20 cellular contexts compared by ENCODE assay signal in genomic region chr3:100630664-100631063, GRCh38. TPM values are rescaled to one million over a fixed set of nuclear protein-coding genes. Genes with fewer than 3 reads are reported as not detected.
A peak's percentile ranks its signal among the peaks of the same experiment; 100 is the strongest.
DNase-seq lines count a peak whose midpoint lies in the region; ATAC-seq, FAIRE-seq and TF ChIP-seq lines count a peak whose summit lies in the region.
"Had no signal": no experiment of that assay in that cellular context is flagged by ENCODE, and none has a peak within 500 bp of the region (broad histone marks: within the 10 kb centered on the region; RNA-seq: fewer than 3 reads in every experiment).

No MANE protein-coding gene starts in this region.

- peaks cover 12% of the 10 kb centered on the region for H3K4me1 ChIP-seq in HepG2 (ENCODE audit: insufficient read depth, low read length)
- H3K4me1 ChIP-seq in right lobe of liver = peaks cover 0 to 4% (median 0%) of the 10 kb centered on the region in 4 donors
- H3K4me1 ChIP-seq in NT2/D1 (ENCODE audit: insufficient read depth, insufficient read length) = no peaks in the 10 kb centered on the region
- H3K4me1 ChIP-seq in mesendoderm (ENCODE audit: control insufficient read depth, low read depth, low read length) = no peaks in the 10 kb centered on the region

- no peak overlapping the region for H3K4ac ChIP-seq in mesendoderm (ENCODE audit: low read depth, low read length)

- no peaks in the 10 kb centered on the region for H3K36me3 ChIP-seq in HepG2 (replicated peaks in 1 of 2; ENCODE audit: control insufficient read depth in 1 of 2, insufficient read depth in 2 of 2, low read length in 2 of 2)
- H3K36me3 ChIP-seq in right lobe of liver = no peaks in the 10 kb centered on the region
- no peaks in the 10 kb centered on the region for H3K36me3 ChIP-seq in NT2/D1 (ENCODE audit: insufficient read depth, insufficient read length, low read length)
- no peaks in the 10 kb centered on the region for H3K36me3 ChIP-seq in mesendoderm (ENCODE audit: control insufficient read depth, insufficient read depth, low read length)
- H3K36me3 ChIP-seq: BLaER1 treated with 17β-estradiol and CSF1 and Interleukin-3, amounts not matched to agents 10 nM and 100 nM had no signal

- H3K9ac ChIP-seq in HepG2 (ENCODE audit: insufficient read depth, low read depth, low read length) = no peak overlapping the region
- H3K9ac ChIP-seq in NT2/D1 (ENCODE audit: insufficient read length, low read depth) = no peak overlapping the region
- H3K9ac ChIP-seq in mesendoderm (ENCODE audit: low read length) = no peak overlapping the region
- H3K9ac ChIP-seq: BLaER1 treated with 17β-estradiol and CSF1 and Interleukin-3, amounts not matched to agents 10 nM and 100 nM had no signal

- H2AFZ ChIP-seq in HepG2 (ENCODE audit: low read length) = no peak overlapping the region

- no peak for TF ChIP-seq EP300 in HepG2 (IDR thresholded peaks at IDR 0.05; ENCODE audit: low read depth in 2 of 2, low read length in 2 of 2)
- no peak for TF ChIP-seq EP300 in HepG2 (CRISPR knock-in tag; IDR thresholded peaks at IDR 0.05; ENCODE audit: borderline replicate concordance)

- POLR2A ChIA-PET in HepG2 (lab: Yijun Ruan, JAX) = no interaction called here

- peak overlapping the region; percentile 12 for H2BK120ac ChIP-seq in mesendoderm (ENCODE audit: low read depth, low read length)

- H3K56ac ChIP-seq in mesendoderm (ENCODE audit: low read length) = no peak overlapping the region

- H3K18ac ChIP-seq in mesendoderm (ENCODE audit: low read length) = no peak overlapping the region

- H3K4me2 ChIP-seq in HepG2 (ENCODE audit: low read depth, low read length) (no peak overlapping the region), mesendoderm (ENCODE audit: low read length) (no peak overlapping the region)
- H3K4me2 ChIP-seq: BLaER1 treated with 17β-estradiol and CSF1 and Interleukin-3, amounts not matched to agents 10 nM and 100 nM had no signal

- H2BK15ac ChIP-seq in mesendoderm (replicated peaks; ENCODE audit: low read depth) = no peak overlapping the region

- H2AK5ac ChIP-seq in mesendoderm (ENCODE audit: low read length) = no peak overlapping the region

- in situ Hi-C loops in HepG2 (cut with HindIII; ENCODE audit: extremely low pct_ligation_motif_present, low pct_unique_long_range_greater_than_20kb) = no loop called here

- TF ChIP-seq RAD21 in HepG2 (CRISPR knock-in tag; IDR thresholded peaks at IDR 0.05) = no peak

- no TSS peak for BruUV-seq in HepG2 (replicated peaks; lab: Mats Ljungman, UMichigan)

- no peak overlapping the region for H4K5ac ChIP-seq in mesendoderm (ENCODE audit: low read length)

- H4K8ac ChIP-seq in mesendoderm (ENCODE audit: low read depth, low read length) = no peak overlapping the region

- H3K4me3 ChIP-seq in HepG2 (replicated peaks in 1 of 3; ENCODE audit: insufficient read depth in 1 of 3, low read depth in 2 of 3, low read length in 3 of 3) = no peak overlapping the region
- H3K4me3 ChIP-seq in right lobe of liver = no peak overlapping the region
- H3K4me3 ChIP-seq in NT2/D1 (ENCODE audit: insufficient read length, low read depth) = no peak overlapping the region
- H3K4me3 ChIP-seq in epithelial cell of esophagus (ENCODE audit: low read length) = no peak overlapping the region
- no peak overlapping the region for H3K4me3 ChIP-seq in mesendoderm (ENCODE audit: low read length)
- H3K4me3 ChIP-seq: BLaER1 treated with 17β-estradiol and CSF1 and Interleukin-3, amounts not matched to agents 10 nM and 100 nM had no signal

- no peak overlapping the region for H3K27ac ChIP-seq in HepG2 (ENCODE audit: extremely low read length, insufficient read depth, low read length)
- no peak overlapping the region for H3K27ac ChIP-seq in right lobe of liver
- no peak overlapping the region for H3K27ac ChIP-seq in mesendoderm (ENCODE audit: low read depth, low read length)
- H3K27ac ChIP-seq: BLaER1 treated with 17β-estradiol and CSF1 and Interleukin-3, amounts not matched to agents 10 nM and 100 nM had no signal

- no peak for TF ChIP-seq CTCF in HepG2 (CRISPR knock-in tag; IDR thresholded peaks at IDR 0.05)
- no peak for TF ChIP-seq CTCF in right lobe of liver (IDR thresholded peaks at IDR 0.05)
- no peak for TF ChIP-seq CTCF in epithelial cell of esophagus (IDR thresholded peaks at IDR 0.05; ENCODE audit: insufficient read depth, low read depth, low read length, missing control alignments)

- H3K23ac ChIP-seq in mesendoderm (ENCODE audit: low read length) = no peak overlapping the region

- no peak overlapping the region for H2BK5ac ChIP-seq in mesendoderm (ENCODE audit: low read length)

- H3K9me3 ChIP-seq in HepG2 (ENCODE audit: low read length) = no peaks in the 10 kb centered on the region
- no peaks in the 10 kb centered on the region for H3K9me3 ChIP-seq in right lobe of liver
- no peaks in the 10 kb centered on the region for H3K9me3 ChIP-seq in NT2/D1 (ENCODE audit: insufficient read depth, low read length)
- H3K9me3 ChIP-seq: BLaER1 treated with 17β-estradiol and CSF1 and Interleukin-3, amounts not matched to agents 10 nM and 100 nM had no signal

- no peaks in the 10 kb centered on the region for H4K20me1 ChIP-seq in HepG2 (ENCODE audit: insufficient read depth, low read length)
- H4K20me1 ChIP-seq: BLaER1 treated with 17β-estradiol and CSF1 and Interleukin-3, amounts not matched to agents 10 nM and 100 nM had no signal

- no peaks in the 10 kb centered on the region for H3K79me2 ChIP-seq in HepG2 (ENCODE audit: insufficient read depth, low read length)
- H3K79me2 ChIP-seq in mesendoderm (ENCODE audit: control insufficient read depth, insufficient read depth, low read length) = no peaks in the 10 kb centered on the region

- H3K79me1 ChIP-seq in mesendoderm (ENCODE audit: low read length) = no peaks in the 10 kb centered on the region

- CTCF ChIA-PET in HepG2 (lab: Yijun Ruan, JAX; ENCODE audit: low intra/inter-chr PET ratio, low total read pairs) = no interaction called here

- no peak for ATAC-seq in HepG2
- no peak for ATAC-seq in right lobe of liver

- DNase-seq in HepG2 (ENCODE audit: low spot score) (no peak), right lobe of liver (no peak), NT2/D1 (ENCODE audit: low read depth, low spot score) (peak; percentile 11), epithelial cell of esophagus (ENCODE audit: low read depth) (peak; percentile 33), mesendoderm (peak; percentile 62), NCI-H1694 treated with DMSO at 0.1 percent for 48 hours (lab: John Stamatoyannopoulos, UW) (no peak), foreskin melanocyte (no peak)
- no peak for DNase-seq in stimulated activated CD4-positive, alpha-beta T cell treated with anti-CD3 and anti-CD28 coated beads, Interleukin-4, amount 100 ng/mL, for 4 hours
- DNase-seq: CD8-positive, alpha-beta memory T cell; NCI-H1417 treated with DMSO at 0.1 percent for 48 hours; NCI-H2029; NCI-H2171; NCI-H774; SW 1271 had no signal

- H3K27me3 ChIP-seq in HepG2 (ENCODE audit: control insufficient read depth in 1 of 2, insufficient read depth in 2 of 2, low read length in 2 of 2) (no peaks in the 10 kb centered on the region), right lobe of liver (no peaks in the 10 kb centered on the region), NT2/D1 (ENCODE audit: insufficient read depth, insufficient read length) (no peaks in the 10 kb centered on the region), mesendoderm (ENCODE audit: insufficient read depth, low read length, poor library complexity) (no peaks in the 10 kb centered on the region)
- H3K27me3 ChIP-seq: BLaER1 treated with 17β-estradiol and CSF1 and Interleukin-3, amounts not matched to agents 10 nM and 100 nM had no signal

- intact Hi-C loops in HepG2 (cut with micrococcal nuclease; ENCODE audit: unreplicated experiment) = loop anchor here (10.0 kb wide), 1 partner anchor 64 kb away; no protein-coding TSS in a partner anchor
- intact Hi-C loops in right lobe of liver (cut with DNase I) = no loop called here

- no peak for TF ChIP-seq POLR2A in HepG2 (IDR thresholded peaks at IDR 0.05; ENCODE audit: insufficient read depth in 1 of 2, low read depth in 2 of 2, low read length in 2 of 2)
- TF ChIP-seq POLR2A in right lobe of liver (IDR thresholded peaks at IDR 0.05) = no peak

- no peak for FAIRE-seq in HepG2 (lab: Jason Lieb, UNC)

- WGBS in HepG2 (ENCODE audit: low lambda C conversion rate) = 80% methylated on average over 1 of the region's 1 CpG
- 100% methylated on average over 1 of the region's 1 CpG for WGBS in right lobe of liver (ENCODE audit: insufficient coverage, low coverage, low lambda C conversion rate, missing lambda C conversion rate)
- WGBS in mesendoderm (ENCODE audit: extremely low coverage, insufficient coverage, low lambda C conversion rate) = no CpG with 5 or more reads among the region's 1 CpG

TF ChIP-seq in HepG2, 621 proteins besides CTCF, POLR2A, EP300 and RAD21 (continues in another document):
- no peak for TF ChIP-seq ZNF615 (CRISPR knock-in tag; IDR thresholded peaks at IDR 0.05; ENCODE audit: borderline replicate concordance)

RNA-seq across cellular contexts. Expression of gene ADGRG7, which starts 21.3 kb away (rescaled TPM):
- not detected in 2 replicates for total RNA-seq in HepG2 (2016; rRNA removed; fragmentation: Illumina TruSeq; extraction: Trizol)
- not detected in 2 replicates for total RNA-seq in HepG2 (2016; cell fraction: cytosol; rRNA removed; fragmentation: Illumina TruSeq; extraction: Trizol; ENCODE audit: low read depth)
- total RNA-seq in HepG2 (2016; cell fraction: insoluble cytoplasmic fraction; rRNA removed; fragmentation: Illumina TruSeq; extraction: Trizol) = not detected in 2 replicates
- not detected in 2 replicates for total RNA-seq in HepG2 (2016; cell fraction: membrane; rRNA removed; fragmentation: Illumina TruSeq; extraction: Trizol)
- total RNA-seq in HepG2 (2016; cell fraction: nucleus; rRNA removed; fragmentation: Illumina TruSeq; extraction: Trizol) = not detected in 2 replicates
- polyA plus RNA-seq in HepG2 (2011; rRNA removed) = not detected in 2 replicates
- not detected in 2 replicates for polyA plus RNA-seq in HepG2 (2011; cell fraction: cytosol; rRNA removed)
- polyA plus RNA-seq in HepG2 (2011; cell fraction: nucleus; rRNA removed) = not detected in 2 replicates
- polyA plus RNA-seq in HepG2 (2012) = not detected in 2 replicates
- polyA plus RNA-seq in HepG2 (2016; cell fraction: cytosol; fragmentation: Illumina TruSeq; extraction: Trizol; ENCODE audit: low read depth) = not detected in 2 replicates
- polyA plus RNA-seq in HepG2 (2016; cell fraction: insoluble cytoplasmic fraction; fragmentation: Illumina TruSeq; extraction: Trizol; ENCODE audit: low read depth) = not detected in 2 replicates
- polyA plus RNA-seq in HepG2 (2016; cell fraction: membrane; fragmentation: Illumina TruSeq; extraction: Trizol; ENCODE audit: low read depth) = not detected in 2 replicates
- not detected in 2 replicates for polyA plus RNA-seq in HepG2 (2016; cell fraction: nucleus; fragmentation: Illumina TruSeq; extraction: Trizol; ENCODE audit: insufficient read depth, low read depth)
- polyA minus RNA-seq in HepG2 (2011; rRNA and poly(A)+ RNA removed; ENCODE audit: low replicate concordance) = not detected in 2 replicates
- not detected in 2 replicates for polyA minus RNA-seq in HepG2 (2011; cell fraction: cytosol; rRNA and poly(A)+ RNA removed)
- polyA minus RNA-seq in HepG2 (2011; cell fraction: nucleus; rRNA and poly(A)+ RNA removed) = not detected in 2 replicates
- total RNA-seq in right lobe of liver = 10 to 100 TPM in 4 of 6 experiments, 1 to 10 TPM in 2; 1.9 to 27.2 (median 21.8) TPM
- polyA plus RNA-seq in mesendoderm (2013, experiment 1 of 2) = not detected
- 0.01 TPM for polyA plus RNA-seq in mesendoderm (2013, experiment 2 of 2)
- total RNA-seq: A172; CD8-positive, alpha-beta memory T cell; Daoy; NCI-H460; SK-MEL-5 had no signal
- polyA plus RNA-seq: CD8-positive, alpha-beta memory T cell; IgD-negative memory B cell had no signal

Comparison
In these comparisons a context has a peak if more than half of its experiments do, and no peak if none do; other contexts are left out.
1. DNase-seq: peak in NT2/D1 (single experiment), epithelial cell of esophagus (single experiment) and mesendoderm (single experiment); none in HepG2 (single experiment), right lobe of liver (0 of 3), NCI-H1694 treated with DMSO at 0.1 percent for 48 hours (single experiment), foreskin melanocyte (single experiment) and stimulated activated CD4-positive, alpha-beta T cell treated with anti-CD3 and anti-CD28 coated beads, Interleukin-4, amount 100 ng/mL, for 4 hours (0 of 2).